Comparison of ENCODE assay signal across 10 cellular contexts in genomic region chr14:55706341-55706684, GRCh38.
A peak's percentile ranks its signal among the peaks of the same experiment; 100 is the strongest.
DNase-seq lines count a peak whose midpoint lies in the region; ATAC-seq and TF ChIP-seq lines count a peak whose summit lies in the region.
"Had no signal": no experiment of that assay in that cellular context is flagged by ENCODE, and none has a peak within 500 bp of the region (broad histone marks: within the 10 kb centered on the region; RNA-seq: fewer than 3 reads in every experiment).

No MANE protein-coding gene starts in this region.

- no peak overlapping the region for H2AFZ ChIP-seq in smooth muscle cell (ENCODE audit: low read depth)

- H3K4me2 ChIP-seq in smooth muscle cell, result no peak overlapping the region

- H4K20me1 ChIP-seq in smooth muscle cell (ENCODE audit: low read depth), result no peaks in the 10 kb centered on the region

- WGBS in smooth muscle cell (ENCODE audit: low lambda C conversion rate), result 52% methylated on average over 1 of the region's 1 CpG

- no peaks in the 10 kb centered on the region for H3K4me1 ChIP-seq in smooth muscle cell (ENCODE audit: low read depth)
- H3K4me1 ChIP-seq: SJCRH30 had no signal

- DNase-seq in CMK (ENCODE audit: low read depth), result peak; percentile 9
- peak; percentile 2 for DNase-seq in OCI-M1 (lab: John Stamatoyannopoulos, UW)
- DNase-seq in epithelial cell of prostate (ENCODE audit: low read depth, low spot score), result no peak
- DNase-seq in smooth muscle cell (lab: John Stamatoyannopoulos, UW; ENCODE audit: unreplicated experiment), result no peak
- DNase-seq: CD4-positive, alpha-beta T cell; HFFc6; SJCRH30 had no signal

- no peaks in the 10 kb centered on the region for H3K36me3 ChIP-seq in smooth muscle cell (ENCODE audit: low read depth)
- H3K36me3 ChIP-seq: SJCRH30 had no signal

- H3K27ac ChIP-seq in epithelial cell of prostate (peak overlapping the region; percentile 55), smooth muscle cell (ENCODE audit: low read depth) (peak overlapping the region; percentile 47)
- H3K27ac ChIP-seq: SJCRH30 had no signal

- no peak for TF ChIP-seq CTCF in smooth muscle cell (IDR thresholded peaks at IDR 0.05; ENCODE audit: borderline replicate concordance, insufficient read depth, poor library complexity, severe bottlenecking)

- H3K79me2 ChIP-seq in smooth muscle cell (ENCODE audit: low read depth), result no peaks in the 10 kb centered on the region

- H3K9me3 ChIP-seq in smooth muscle cell (replicated peaks; ENCODE audit: low read depth), result no peaks in the 10 kb centered on the region
- H3K9me3 ChIP-seq: SJCRH30 had no signal

- H3K9ac ChIP-seq in smooth muscle cell (ENCODE audit: low read depth), result no peak overlapping the region

- H3F3A ChIP-seq in smooth muscle cell (ENCODE audit: low read depth), result no peaks in the 10 kb centered on the region

- H3K27me3 ChIP-seq in smooth muscle cell (ENCODE audit: low read depth), result no peaks in the 10 kb centered on the region
- H3K27me3 ChIP-seq: SJCRH30 had no signal

- ATAC-seq in HG03045 (IDR thresholded peaks at IDR 0.05; ENCODE audit: unreplicated experiment), result no peak
- ATAC-seq in GM21423 (IDR thresholded peaks at IDR 0.05; ENCODE audit: unreplicated experiment), result no peak
- ATAC-seq in HG02571 (IDR thresholded peaks at IDR 0.05; ENCODE audit: unreplicated experiment), result no peak

- H3K4me3 ChIP-seq in smooth muscle cell, result no peak overlapping the region
- H3K4me3 ChIP-seq: SJCRH30 had no signal

Comparison
In these comparisons a context has a peak if more than half of its experiments do, and no peak if none do; other contexts are left out.
1. DNase-seq: peak in CMK (single experiment) and OCI-M1 (single experiment); none in epithelial cell of prostate (single experiment) and smooth muscle cell (single experiment).